In the genomic region with DNA sequence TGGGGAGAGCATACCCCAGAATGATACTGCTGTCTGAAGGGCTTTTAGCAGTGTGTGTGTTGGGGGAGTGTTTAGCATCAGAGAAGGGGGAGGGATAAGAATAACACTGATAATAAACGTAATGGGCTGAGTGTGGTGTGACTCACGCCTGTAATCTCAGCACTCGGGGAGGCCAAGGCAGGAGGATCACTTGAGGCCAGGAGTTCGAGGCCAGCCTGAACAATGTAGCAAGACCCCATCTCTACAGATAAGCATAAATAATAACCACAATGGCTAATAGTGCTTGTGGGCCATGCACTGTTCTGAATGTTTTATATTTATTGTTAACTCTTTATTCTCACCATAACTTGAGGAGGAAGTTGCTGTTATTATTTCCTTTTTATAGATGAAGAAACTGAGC, we compare ENCODE assay signal across 21 cellular contexts.
"Had no signal": no experiment of that assay in that cellular context is flagged by ENCODE, and none has a peak within 500 bp of the region (broad histone marks: within the 10 kb centered on the region; RNA-seq: fewer than 3 reads in every experiment).

No MANE protein-coding gene starts in this region.

- FAIRE-seq: colon, endometrium had no signal

- H3K27ac ChIP-seq: body of pancreas, epithelial cell of prostate, esophagus squamous epithelium, left lung, neural progenitor cell, testis had no signal

- DNase-seq: activated CD4-positive, alpha-beta T cell treated with anti-CD3 and anti-CD28 coated beads for 48 hours; activated CD4-positive, alpha-beta T cell treated with anti-CD3 and anti-CD28 coated beads, Interleukin-2, amount 50 U/mL, for 48 hours; activated CD8-positive, alpha-beta memory T cell treated with anti-CD3 and anti-CD28 coated beads for 24 hours; activated effector memory CD4-positive, alpha-beta T cell treated with Interleukin-2 at 50 U/mL for 16 hours; activated naive CD4-positive, alpha-beta T cell treated with Interleukin-2 at 50 U/mL for 16 hours; body of pancreas; dermis blood vessel endothelial cell; effector CD4-positive, alpha-beta T cell; esophagus squamous epithelium; foreskin melanocyte; left lung; naive B cell; right cardiac atrium; stimulated activated CD4-positive, alpha-beta T cell treated with anti-CD3 and anti-CD28 coated beads, Interleukin-2, amount 100 ng/mL, for 48 hours; stimulated activated naive CD4-positive, alpha-beta T cell treated with Interleukin-2 at 50 U/mL for 16 hours; testis; transverse colon had no signal

- H3K4me3 ChIP-seq: body of pancreas, esophagus squamous epithelium, left lung, neural progenitor cell, testis, transverse colon had no signal

- H3K36me3 ChIP-seq: esophagus squamous epithelium, left lung, neural progenitor cell, transverse colon had no signal

- H3K9me3 ChIP-seq: body of pancreas, esophagus squamous epithelium, left lung, testis, transverse colon had no signal

- H3K9ac ChIP-seq: neural progenitor cell had no signal

- H3K4me2 ChIP-seq: neural progenitor cell had no signal

- H2AFZ ChIP-seq: neural progenitor cell had no signal

- H3K27me3 ChIP-seq: body of pancreas, esophagus squamous epithelium, testis, transverse colon had no signal
